1 cellular context compared by ENCODE assay signal in the genomic region with DNA sequence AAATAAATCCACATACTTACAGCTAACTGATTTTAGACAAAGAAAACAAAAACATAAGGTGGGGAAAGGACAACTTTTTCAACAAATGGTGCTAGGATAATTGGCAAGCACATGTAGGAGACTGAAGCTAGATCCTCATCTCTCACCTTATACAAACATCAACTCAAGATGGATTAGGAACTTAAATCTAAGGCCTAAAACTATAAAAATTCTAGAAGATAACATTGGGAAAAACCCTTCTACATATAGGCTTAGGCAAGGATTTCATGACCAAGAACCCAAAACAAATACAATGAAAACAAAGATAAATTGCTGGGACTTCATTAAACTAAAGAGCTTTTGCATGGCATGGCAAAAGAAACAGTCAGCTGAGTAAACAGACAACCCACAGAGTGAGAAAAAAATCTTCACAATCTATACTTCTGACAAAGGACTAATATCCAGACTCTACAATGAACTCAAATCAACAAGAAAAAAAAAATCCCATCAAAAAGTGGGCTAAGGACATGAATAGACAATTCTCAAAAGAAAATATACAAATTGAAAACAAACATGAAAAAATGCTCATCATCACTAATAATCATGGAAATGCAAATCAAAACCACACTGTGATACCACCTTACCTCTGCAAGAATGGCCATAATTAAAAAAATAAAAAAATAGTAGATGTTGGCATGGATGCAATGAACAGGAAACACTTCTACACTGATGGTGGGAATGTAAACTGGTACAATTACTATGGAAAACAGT.
A peak's percentile ranks its signal among the peaks of the same experiment; 100 is the strongest.
TF ChIP-seq lines count a peak whose summit lies in the region.

No MANE protein-coding gene starts in this region.

TF ChIP-seq in HepG2, 621 proteins besides CTCF, POLR2A, EP300 and RAD21 (continued from another document):
- TF ChIP-seq, protein P1, sequence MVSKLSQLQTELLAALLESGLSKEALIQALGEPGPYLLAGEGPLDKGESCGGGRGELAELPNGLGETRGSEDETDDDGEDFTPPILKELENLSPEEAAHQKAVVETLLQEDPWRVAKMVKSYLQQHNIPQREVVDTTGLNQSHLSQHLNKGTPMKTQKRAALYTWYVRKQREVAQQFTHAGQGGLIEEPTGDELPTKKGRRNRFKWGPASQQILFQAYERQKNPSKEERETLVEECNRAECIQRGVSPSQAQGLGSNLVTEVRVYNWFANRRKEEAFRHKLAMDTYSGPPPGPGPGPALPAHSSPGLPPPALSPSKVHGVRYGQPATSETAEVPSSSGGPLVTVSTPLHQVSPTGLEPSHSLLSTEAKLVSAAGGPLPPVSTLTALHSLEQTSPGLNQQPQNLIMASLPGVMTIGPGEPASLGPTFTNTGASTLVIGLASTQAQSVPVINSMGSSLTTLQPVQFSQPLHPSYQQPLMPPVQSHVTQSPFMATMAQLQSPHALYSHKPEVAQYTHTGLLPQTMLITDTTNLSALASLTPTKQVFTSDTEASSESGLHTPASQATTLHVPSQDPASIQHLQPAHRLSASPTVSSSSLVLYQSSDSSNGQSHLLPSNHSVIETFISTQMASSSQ (IDR thresholded peaks at IDR 0.05; ENCODE audit: low read depth), result 0 out of 2 replicates have a peak, but pooled peaks have one; percentile 24
- TF ChIP-seq, protein P1 (CRISPR knock-in tag; IDR thresholded peaks at IDR 0.05; ENCODE audit: borderline replicate concordance), result peak; percentile 17; the same call in 1 of the 2 replicates
- TF ChIP-seq HDAC6 (IDR thresholded peaks at IDR 0.05; ENCODE audit: low read depth, low read length), result no peak
- TF ChIP-seq ZEB1 (IDR thresholded peaks at IDR 0.05; ENCODE audit: insufficient replicate concordance, low read depth), result peak; percentile 4
- TF ChIP-seq, protein P2, sequence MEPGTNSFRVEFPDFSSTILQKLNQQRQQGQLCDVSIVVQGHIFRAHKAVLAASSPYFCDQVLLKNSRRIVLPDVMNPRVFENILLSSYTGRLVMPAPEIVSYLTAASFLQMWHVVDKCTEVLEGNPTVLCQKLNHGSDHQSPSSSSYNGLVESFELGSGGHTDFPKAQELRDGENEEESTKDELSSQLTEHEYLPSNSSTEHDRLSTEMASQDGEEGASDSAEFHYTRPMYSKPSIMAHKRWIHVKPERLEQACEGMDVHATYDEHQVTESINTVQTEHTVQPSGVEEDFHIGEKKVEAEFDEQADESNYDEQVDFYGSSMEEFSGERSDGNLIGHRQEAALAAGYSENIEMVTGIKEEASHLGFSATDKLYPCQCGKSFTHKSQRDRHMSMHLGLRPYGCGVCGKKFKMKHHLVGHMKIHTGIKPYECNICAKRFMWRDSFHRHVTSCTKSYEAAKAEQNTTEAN (CRISPR knock-in tag; conservative IDR thresholded peaks at IDR 0.05), result peak; percentile 51
- peak; percentile 62 for TF ChIP-seq RBFOX2 (IDR thresholded peaks at IDR 0.05; ENCODE audit: low read depth, low read length)
- TF ChIP-seq MIXL1 (CRISPR knock-in tag; IDR thresholded peaks at IDR 0.05), result peak; percentile 64; the same call in 1 of the 2 replicates
- TF ChIP-seq AGO2 (optimal IDR thresholded peaks at IDR 0.05; ENCODE audit: low read depth, low read length), result peak; percentile 38
- TF ChIP-seq ZNF816 (CRISPR knock-in tag; IDR thresholded peaks at IDR 0.05; ENCODE audit: borderline replicate concordance), result peak; percentile 32; the same call in 1 of the 2 replicates
- TF ChIP-seq CREM (IDR thresholded peaks at IDR 0.05), result 0 out of 2 replicates have a peak, but pooled peaks have one; percentile 20
- no peak for TF ChIP-seq CREM (CRISPR knock-in tag; IDR thresholded peaks at IDR 0.05)
- no peak for TF ChIP-seq ZNF354B (CRISPR knock-in tag; IDR thresholded peaks at IDR 0.05)
- TF ChIP-seq IRX3 (CRISPR knock-in tag; IDR thresholded peaks at IDR 0.05; ENCODE audit: borderline replicate concordance, low read depth), result peak; percentile 65; the same call in 1 of the 2 replicates
- TF ChIP-seq, protein P3, sequence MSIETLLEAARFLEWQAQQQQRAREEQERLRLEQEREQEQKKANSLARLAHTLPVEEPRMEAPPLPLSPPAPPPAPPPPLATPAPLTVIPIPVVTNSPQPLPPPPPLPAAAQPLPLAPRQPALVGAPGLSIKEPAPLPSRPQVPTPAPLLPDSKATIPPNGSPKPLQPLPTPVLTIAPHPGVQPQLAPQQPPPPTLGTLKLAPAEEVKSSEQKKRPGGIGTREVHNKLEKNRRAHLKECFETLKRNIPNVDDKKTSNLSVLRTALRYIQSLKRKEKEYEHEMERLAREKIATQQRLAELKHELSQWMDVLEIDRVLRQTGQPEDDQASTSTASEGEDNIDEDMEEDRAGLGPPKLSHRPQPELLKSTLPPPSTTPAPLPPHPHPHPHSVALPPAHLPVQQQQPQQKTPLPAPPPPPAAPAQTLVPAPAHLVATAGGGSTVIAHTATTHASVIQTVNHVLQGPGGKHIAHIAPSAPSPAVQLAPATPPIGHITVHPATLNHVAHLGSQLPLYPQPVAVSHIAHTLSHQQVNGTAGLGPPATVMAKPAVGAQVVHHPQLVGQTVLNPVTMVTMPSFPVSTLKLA (IDR thresholded peaks at IDR 0.05), result no peak
- TF ChIP-seq, protein P4, sequence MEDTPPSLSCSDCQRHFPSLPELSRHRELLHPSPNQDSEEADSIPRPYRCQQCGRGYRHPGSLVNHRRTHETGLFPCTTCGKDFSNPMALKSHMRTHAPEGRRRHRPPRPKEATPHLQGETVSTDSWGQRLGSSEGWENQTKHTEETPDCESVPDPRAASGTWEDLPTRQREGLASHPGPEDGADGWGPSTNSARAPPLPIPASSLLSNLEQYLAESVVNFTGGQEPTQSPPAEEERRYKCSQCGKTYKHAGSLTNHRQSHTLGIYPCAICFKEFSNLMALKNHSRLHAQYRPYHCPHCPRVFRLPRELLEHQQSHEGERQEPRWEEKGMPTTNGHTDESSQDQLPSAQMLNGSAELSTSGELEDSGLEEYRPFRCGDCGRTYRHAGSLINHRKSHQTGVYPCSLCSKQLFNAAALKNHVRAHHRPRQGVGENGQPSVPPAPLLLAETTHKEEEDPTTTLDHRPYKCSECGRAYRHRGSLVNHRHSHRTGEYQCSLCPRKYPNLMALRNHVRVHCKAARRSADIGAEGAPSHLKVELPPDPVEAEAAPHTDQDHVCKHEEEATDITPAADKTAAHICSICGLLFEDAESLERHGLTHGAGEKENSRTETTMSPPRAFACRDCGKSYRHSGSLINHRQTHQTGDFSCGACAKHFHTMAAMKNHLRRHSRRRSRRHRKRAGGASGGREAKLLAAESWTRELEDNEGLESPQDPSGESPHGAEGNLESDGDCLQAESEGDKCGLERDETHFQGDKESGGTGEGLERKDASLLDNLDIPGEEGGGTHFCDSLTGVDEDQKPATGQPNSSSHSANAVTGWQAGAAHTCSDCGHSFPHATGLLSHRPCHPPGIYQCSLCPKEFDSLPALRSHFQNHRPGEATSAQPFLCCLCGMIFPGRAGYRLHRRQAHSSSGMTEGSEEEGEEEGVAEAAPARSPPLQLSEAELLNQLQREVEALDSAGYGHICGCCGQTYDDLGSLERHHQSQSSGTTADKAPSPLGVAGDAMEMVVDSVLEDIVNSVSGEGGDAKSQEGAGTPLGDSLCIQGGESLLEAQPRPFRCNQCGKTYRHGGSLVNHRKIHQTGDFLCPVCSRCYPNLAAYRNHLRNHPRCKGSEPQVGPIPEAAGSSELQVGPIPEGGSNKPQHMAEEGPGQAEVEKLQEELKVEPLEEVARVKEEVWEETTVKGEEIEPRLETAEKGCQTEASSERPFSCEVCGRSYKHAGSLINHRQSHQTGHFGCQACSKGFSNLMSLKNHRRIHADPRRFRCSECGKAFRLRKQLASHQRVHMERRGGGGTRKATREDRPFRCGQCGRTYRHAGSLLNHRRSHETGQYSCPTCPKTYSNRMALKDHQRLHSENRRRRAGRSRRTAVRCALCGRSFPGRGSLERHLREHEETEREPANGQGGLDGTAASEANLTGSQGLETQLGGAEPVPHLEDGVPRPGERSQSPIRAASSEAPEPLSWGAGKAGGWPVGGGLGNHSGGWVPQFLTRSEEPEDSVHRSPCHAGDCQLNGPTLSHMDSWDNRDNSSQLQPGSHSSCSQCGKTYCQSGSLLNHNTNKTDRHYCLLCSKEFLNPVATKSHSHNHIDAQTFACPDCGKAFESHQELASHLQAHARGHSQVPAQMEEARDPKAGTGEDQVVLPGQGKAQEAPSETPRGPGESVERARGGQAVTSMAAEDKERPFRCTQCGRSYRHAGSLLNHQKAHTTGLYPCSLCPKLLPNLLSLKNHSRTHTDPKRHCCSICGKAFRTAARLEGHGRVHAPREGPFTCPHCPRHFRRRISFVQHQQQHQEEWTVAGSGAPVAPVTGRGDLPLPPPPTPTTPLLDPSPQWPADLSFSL (CRISPR knock-in tag; IDR thresholded peaks at IDR 0.05), result no peak
- TF ChIP-seq, protein P5, sequence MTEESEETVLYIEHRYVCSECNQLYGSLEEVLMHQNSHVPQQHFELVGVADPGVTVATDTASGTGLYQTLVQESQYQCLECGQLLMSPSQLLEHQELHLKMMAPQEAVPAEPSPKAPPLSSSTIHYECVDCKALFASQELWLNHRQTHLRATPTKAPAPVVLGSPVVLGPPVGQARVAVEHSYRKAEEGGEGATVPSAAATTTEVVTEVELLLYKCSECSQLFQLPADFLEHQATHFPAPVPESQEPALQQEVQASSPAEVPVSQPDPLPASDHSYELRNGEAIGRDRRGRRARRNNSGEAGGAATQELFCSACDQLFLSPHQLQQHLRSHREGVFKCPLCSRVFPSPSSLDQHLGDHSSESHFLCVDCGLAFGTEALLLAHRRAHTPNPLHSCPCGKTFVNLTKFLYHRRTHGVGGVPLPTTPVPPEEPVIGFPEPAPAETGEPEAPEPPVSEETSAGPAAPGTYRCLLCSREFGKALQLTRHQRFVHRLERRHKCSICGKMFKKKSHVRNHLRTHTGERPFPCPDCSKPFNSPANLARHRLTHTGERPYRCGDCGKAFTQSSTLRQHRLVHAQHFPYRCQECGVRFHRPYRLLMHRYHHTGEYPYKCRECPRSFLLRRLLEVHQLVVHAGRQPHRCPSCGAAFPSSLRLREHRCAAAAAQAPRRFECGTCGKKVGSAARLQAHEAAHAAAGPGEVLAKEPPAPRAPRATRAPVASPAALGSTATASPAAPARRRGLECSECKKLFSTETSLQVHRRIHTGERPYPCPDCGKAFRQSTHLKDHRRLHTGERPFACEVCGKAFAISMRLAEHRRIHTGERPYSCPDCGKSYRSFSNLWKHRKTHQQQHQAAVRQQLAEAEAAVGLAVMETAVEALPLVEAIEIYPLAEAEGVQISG (CRISPR knock-in tag; IDR thresholded peaks at IDR 0.05), result no peak
- 0 out of 2 replicates have a peak, but pooled peaks have one; percentile 31 for TF ChIP-seq HNRNPL (IDR thresholded peaks at IDR 0.05; ENCODE audit: low read depth, low read length)
- TF ChIP-seq SOX6 (IDR thresholded peaks at IDR 0.05), result no peak
- TF ChIP-seq SOX6 (CRISPR knock-in tag; IDR thresholded peaks at IDR 0.05), result peak; percentile 28; the same call in 1 of the 2 replicates
- 0 out of 2 replicates have a peak, but pooled peaks have one; percentile 5 for TF ChIP-seq MAF1 (CRISPR knock-in tag; IDR thresholded peaks at IDR 0.05; ENCODE audit: borderline replicate concordance)
- TF ChIP-seq KLF6 (CRISPR knock-in tag; IDR thresholded peaks at IDR 0.05), result 0 out of 2 replicates have a peak, but pooled peaks have one; percentile 2
- TF ChIP-seq, protein P6, sequence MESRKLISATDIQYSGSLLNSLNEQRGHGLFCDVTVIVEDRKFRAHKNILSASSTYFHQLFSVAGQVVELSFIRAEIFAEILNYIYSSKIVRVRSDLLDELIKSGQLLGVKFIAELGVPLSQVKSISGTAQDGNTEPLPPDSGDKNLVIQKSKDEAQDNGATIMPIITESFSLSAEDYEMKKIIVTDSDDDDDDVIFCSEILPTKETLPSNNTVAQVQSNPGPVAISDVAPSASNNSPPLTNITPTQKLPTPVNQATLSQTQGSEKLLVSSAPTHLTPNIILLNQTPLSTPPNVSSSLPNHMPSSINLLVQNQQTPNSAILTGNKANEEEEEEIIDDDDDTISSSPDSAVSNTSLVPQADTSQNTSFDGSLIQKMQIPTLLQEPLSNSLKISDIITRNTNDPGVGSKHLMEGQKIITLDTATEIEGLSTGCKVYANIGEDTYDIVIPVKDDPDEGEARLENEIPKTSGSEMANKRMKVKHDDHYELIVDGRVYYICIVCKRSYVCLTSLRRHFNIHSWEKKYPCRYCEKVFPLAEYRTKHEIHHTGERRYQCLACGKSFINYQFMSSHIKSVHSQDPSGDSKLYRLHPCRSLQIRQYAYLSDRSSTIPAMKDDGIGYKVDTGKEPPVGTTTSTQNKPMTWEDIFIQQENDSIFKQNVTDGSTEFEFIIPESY (CRISPR knock-in tag; IDR thresholded peaks at IDR 0.05), result no peak
- TF ChIP-seq SOX5 (CRISPR knock-in tag; IDR thresholded peaks at IDR 0.05; ENCODE audit: borderline replicate concordance), result 0 out of 2 replicates have a peak, but pooled peaks have one; percentile 10
- TF ChIP-seq, protein P7, sequence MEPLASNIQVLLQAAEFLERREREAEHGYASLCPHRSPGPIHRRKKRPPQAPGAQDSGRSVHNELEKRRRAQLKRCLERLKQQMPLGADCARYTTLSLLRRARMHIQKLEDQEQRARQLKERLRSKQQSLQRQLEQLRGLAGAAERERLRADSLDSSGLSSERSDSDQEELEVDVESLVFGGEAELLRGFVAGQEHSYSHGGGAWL (CRISPR knock-in tag; IDR thresholded peaks at IDR 0.05), result no peak
- TF ChIP-seq MED1 (CRISPR knock-in tag; IDR thresholded peaks at IDR 0.05), result peak; percentile 55
- 0 out of 2 replicates have a peak, but pooled peaks have one; percentile 13 for TF ChIP-seq ZNF777 (CRISPR knock-in tag; IDR thresholded peaks at IDR 0.05)
- no peak for TF ChIP-seq ZMYM3 (CRISPR knock-in tag; IDR thresholded peaks at IDR 0.05)
- TF ChIP-seq SSRP1 (CRISPR knock-in tag; IDR thresholded peaks at IDR 0.05), result peak; percentile 97
- TF ChIP-seq SIN3A (IDR thresholded peaks at IDR 0.05; ENCODE audit: borderline replicate concordance, low read depth, low read length), result peak; percentile 85
